ENCODE assay signal across 8 cellular contexts in the genomic region with DNA sequence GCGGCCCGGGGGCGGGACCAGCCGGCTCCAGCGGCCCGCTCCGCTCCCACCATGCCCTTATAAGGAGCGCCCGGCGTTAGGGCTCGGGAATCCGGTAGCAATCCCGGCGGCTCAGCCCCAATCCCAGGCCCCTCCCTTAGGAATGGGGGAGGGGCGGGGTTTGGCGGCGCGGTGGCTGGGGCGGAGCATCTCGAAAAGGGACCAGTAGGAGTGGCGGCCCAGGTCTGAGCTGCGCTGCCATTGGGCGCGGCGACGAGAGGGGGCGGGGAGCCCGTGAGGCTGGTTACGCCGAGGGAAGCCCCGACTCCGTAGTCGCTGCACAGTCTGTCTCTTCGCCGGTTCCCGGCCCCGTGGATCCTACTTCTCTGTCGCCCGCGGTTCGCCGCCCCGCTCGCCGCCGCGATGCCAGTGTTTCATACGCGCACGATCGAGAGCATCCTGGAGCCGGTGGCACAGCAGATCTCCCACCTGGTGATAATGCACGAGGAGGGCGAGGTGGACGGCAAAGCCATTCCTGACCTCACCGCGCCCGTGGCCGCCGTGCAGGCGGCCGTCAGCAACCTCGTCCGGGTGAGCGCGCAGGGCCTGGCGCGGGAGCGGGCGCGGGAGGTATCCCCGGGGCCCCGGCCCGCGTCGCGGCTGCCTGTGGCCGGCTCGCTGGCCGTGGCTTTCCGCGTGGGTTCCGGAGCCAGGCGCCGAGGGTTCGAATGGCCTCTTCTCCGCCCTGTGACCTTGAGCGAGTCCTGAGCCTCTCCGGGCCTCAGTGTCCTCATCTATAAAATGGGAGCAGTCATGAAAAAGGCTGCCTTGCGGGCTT. TPM values are rescaled to one million over a fixed set of nuclear protein-coding genes. Genes with fewer than 3 reads are reported as not detected.
A peak's percentile ranks its signal among the peaks of the same experiment; 100 is the strongest.
DNase-seq lines count a peak whose midpoint lies in the region; ATAC-seq, FAIRE-seq and TF ChIP-seq lines count a peak whose summit lies in the region.

VCL (plus strand) TSS at position 311 of the 817 bp plus-strand sequence; CDS start at position 403, 92 bp downstream.

- FAIRE-seq in bronchial epithelial cell (lab: Jason Lieb, UNC): no peak

- peaks cover 50% of the 10 kb centered on the region for H3K79me2 ChIP-seq in smooth muscle cell (ENCODE audit: low read depth)

- no peaks in the 10 kb centered on the region for H3K27me3 ChIP-seq in bronchial epithelial cell (ENCODE audit: control insufficient read depth, insufficient read depth, low read length)
- H3K27me3 ChIP-seq in smooth muscle cell (ENCODE audit: low read depth): no peaks in the 10 kb centered on the region

- TF ChIP-seq CTCF in AG04449 (IDR thresholded peaks at IDR 0.05; ENCODE audit: insufficient read depth, low read length, missing control alignments) (no peak), WI38 (IDR thresholded peaks at IDR 0.05; ENCODE audit: low read depth, low read length) (no peak), bronchial epithelial cell (IDR thresholded peaks at IDR 0.05; ENCODE audit: insufficient read depth, low read length, severe bottlenecking) (no peak), smooth muscle cell (IDR thresholded peaks at IDR 0.05; ENCODE audit: borderline replicate concordance, insufficient read depth, poor library complexity, severe bottlenecking) (no peak)

- peaks cover 22% of the 10 kb centered on the region for H3K4me1 ChIP-seq in smooth muscle cell (ENCODE audit: low read depth)

- peak within 1 kb of the TSS; percentile 88 for H3K4me2 ChIP-seq in smooth muscle cell

- H3K4me3 ChIP-seq in AG04449 (ENCODE audit: low read depth, low read length) (peak within 1 kb of the TSS; percentile 99), WI38 (ENCODE audit: low read depth, low read length) (peak within 1 kb of the TSS; percentile 99), bronchial epithelial cell (ENCODE audit: low read depth, low read length) (peak within 1 kb of the TSS; percentile 82), smooth muscle cell (peak within 1 kb of the TSS; percentile 93)

- peak within 1 kb of the TSS; percentile 84 for H3K9ac ChIP-seq in smooth muscle cell (ENCODE audit: low read depth)

- ATAC-seq in GM18907 (IDR thresholded peaks at IDR 0.05; ENCODE audit: unreplicated experiment) (peak; percentile 97), HG03159 (IDR thresholded peaks at IDR 0.05; ENCODE audit: unreplicated experiment) (peak; percentile 97)

- CTCF ChIA-PET in AG04449 (lab: Yijun Ruan, JAX): interaction anchor here (0.9 to 4.5 kb wide), 4 partner anchors 22 to 118 kb away, joined by 3 to 28 read pairs (median 6); no protein-coding TSS in a partner anchor

- POLR2A ChIA-PET in AG04449 (lab: Yijun Ruan, JAX): interaction anchor here (0.5 to 3.4 kb wide), 15 partner anchors 8 to 191 kb away, joined by 3 to 39 read pairs (median 3); partner anchors contain the start of gene AP3M1

- no peaks in the 10 kb centered on the region for H3K9me3 ChIP-seq in smooth muscle cell (replicated peaks; ENCODE audit: low read depth)

- peaks cover 51% of the 10 kb centered on the region for H4K20me1 ChIP-seq in smooth muscle cell (ENCODE audit: low read depth)

- DNase-seq in AG04449 (ENCODE audit: low read depth, low spot score) (peak; percentile 82), NCI-H2227 treated with DMSO at 0.1 percent for 48 hours (lab: John Stamatoyannopoulos, UW) (peak; percentile 93), bronchial epithelial cell (ENCODE audit: low read depth) (peak; percentile 90), iPS-NIHi11 (ENCODE audit: low spot score) (peak; percentile 96), smooth muscle cell (lab: John Stamatoyannopoulos, UW; ENCODE audit: unreplicated experiment) (peak; percentile 98)

- 1% methylated on average over 66 of the region's 90 CpGs for WGBS in smooth muscle cell (ENCODE audit: low lambda C conversion rate)

- H2AFZ ChIP-seq in smooth muscle cell (ENCODE audit: low read depth): peak within 1 kb of the TSS; percentile 82

- H3K27ac ChIP-seq in smooth muscle cell (ENCODE audit: low read depth): peak within 1 kb of the TSS; percentile 85

- H3K36me3 ChIP-seq in bronchial epithelial cell (ENCODE audit: control insufficient read depth, insufficient read depth, low read length) (peaks cover 1% of the 10 kb centered on the region), smooth muscle cell (ENCODE audit: low read depth) (no peaks in the 10 kb centered on the region)

- peaks cover 25% of the 10 kb centered on the region for H3F3A ChIP-seq in smooth muscle cell (ENCODE audit: low read depth)

RNA-seq across cellular contexts. Expression of gene VCL, which starts in this region (rescaled TPM):
- 40.8 and 52.6 TPM in 2 replicates for total RNA-seq in bronchial epithelial cell
- total RNA-seq in smooth muscle cell: 187 and 190 TPM in 2 replicates
- polyA plus RNA-seq in smooth muscle cell: 128 TPM in 2 replicates

Comparison
In these comparisons a context has a peak if more than half of its experiments do, and no peak if none do; other contexts are left out.
1. Peak in every context shown above with its lines: DNase-seq, ATAC-seq, H3K4me3 ChIP-seq and H3K27ac ChIP-seq.